In the genomic region with DNA sequence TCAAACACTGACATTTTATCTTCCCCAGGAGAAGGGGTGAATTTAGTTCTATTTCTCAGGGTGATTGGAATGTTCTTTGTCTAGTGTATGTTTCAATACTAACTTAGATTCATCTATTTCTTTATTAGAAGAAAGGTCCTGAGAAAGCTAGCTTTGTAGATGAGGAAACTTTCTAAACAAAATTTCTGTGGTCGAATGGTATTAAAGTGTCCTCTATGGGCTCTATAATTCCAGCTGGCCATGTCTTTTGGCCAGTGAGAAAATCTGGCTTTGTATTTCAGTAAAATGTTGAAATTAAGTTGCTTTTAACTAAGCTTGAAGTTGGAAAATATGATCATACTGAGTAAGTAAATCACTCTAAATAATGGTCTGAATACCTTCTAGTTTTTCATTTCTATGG, we compare ENCODE assay signal across 33 cellular contexts.
"Had no signal": no experiment of that assay in that cellular context is flagged by ENCODE, and none has a peak within 500 bp of the region (broad histone marks: within the 10 kb centered on the region; RNA-seq: fewer than 3 reads in every experiment).

No MANE protein-coding gene starts in this region.

- H3K27ac ChIP-seq: adrenal gland, body of pancreas, esophagus muscularis mucosa, foreskin keratinocyte, gastrocnemius medialis, heart left ventricle, WERI-Rb-1 had no signal

- DNase-seq: activated B cell treated with CpG ODN at 0.5 μM for 24 hours; activated CD4-positive, alpha-beta T cell treated with anti-CD3 and anti-CD28 coated beads for 48 hours; activated CD4-positive, alpha-beta T cell treated with anti-CD3 and anti-CD28 coated beads, Interleukin-2, amount 50 U/mL, for 1 hour; activated CD4-positive, alpha-beta T cell treated with anti-CD3 and anti-CD28 coated beads, Interleukin-2, amount 50 U/mL, for 48 hours; activated CD8-positive, alpha-beta memory T cell treated with anti-CD3 and anti-CD28 coated beads for 24 hours; activated CD8-positive, alpha-beta T cell treated with anti-CD3 and anti-CD28 coated beads for 36 hours; activated effector memory CD4-positive, alpha-beta T cell treated with anti-CD3 and anti-CD28 coated beads, Interleukin-2, amount 50 U/mL, for 16 hours; activated naive CD4-positive, alpha-beta T cell treated with anti-CD3 and anti-CD28 coated beads for 36 hours; activated naive CD8-positive, alpha-beta T cell treated with anti-CD3 and anti-CD28 coated beads for 36 hours; activated naive CD8-positive, alpha-beta T cell treated with anti-CD3 and anti-CD28 coated beads, Interleukin-2, amount 50 U/mL, for 24 hours; activated T-cell treated with anti-CD3 and anti-CD28 coated beads, Interleukin-2, amount 50 U/mL, for 4 hours; adrenal gland; amygdala; aorta; body of pancreas; caudate nucleus; cortex of kidney; dermis blood vessel endothelial cell; effector CD4-positive, alpha-beta T cell; effector memory CD8-positive, alpha-beta T cell; erythroblast; foreskin keratinocyte; gastrocnemius medialis; glutamatergic neuron; heart left ventricle; T-cell; T1000; WERI-Rb-1 had no signal

- H3K4me3 ChIP-seq: adrenal gland, body of pancreas, esophagus muscularis mucosa, gastrocnemius medialis, heart left ventricle had no signal

- H3K36me3 ChIP-seq: adrenal gland, esophagus muscularis mucosa, gastrocnemius medialis, heart left ventricle, WERI-Rb-1 had no signal

- H3K9me3 Mint-ChIP-seq: activated B cell treated with CpG ODN at 0.5 μM for 24 hours; activated CD8-positive, alpha-beta T cell treated with anti-CD3 and anti-CD28 coated beads for 36 hours; activated naive CD4-positive, alpha-beta T cell treated with anti-CD3 and anti-CD28 coated beads for 36 hours; activated naive CD4-positive, alpha-beta T cell treated with anti-CD3 and anti-CD28 coated beads, Interleukin-2, amount 50 U/mL, for 24 hours; activated naive CD8-positive, alpha-beta T cell treated with anti-CD3 and anti-CD28 coated beads for 36 hours; activated naive CD8-positive, alpha-beta T cell treated with anti-CD3 and anti-CD28 coated beads, Interleukin-2, amount 50 U/mL, for 24 hours; activated T-cell treated with anti-CD3 and anti-CD28 coated beads, Interleukin-2, amount 50 U/mL, for 4 hours; activated T-helper 1 cell treated with anti-CD3 and anti-CD28 coated beads, Interleukin-12 subunit alpha, Interleukin-12 subunit beta, Interleukin-2, Interleukin-4 antibody, amounts not matched to agents 30 ng/mL and 10 ng/mL and 1 ng/mL, durations not matched to agents 14 hours and 24 hours and 36 hours; activated T-helper 2 cell treated with anti-CD3 and anti-CD28 coated beads, Interferon-gamma antibody, Interleukin-2, Interleukin-4, amounts not matched to agents 10 μg/mL and 5 μg/mL and 100 μg/mL, durations not matched to agents 14 hours and 24 hours and 36 hours; effector memory CD8-positive, alpha-beta T cell; T-cell; T-helper 1 cell treated with Interleukin-12 subunit alpha and Interleukin-12 subunit beta and Interleukin-4 antibody, amounts not matched to agents 30 μg/mL and 1 μg/mL, for 36 hours had no signal

- H3K4me3 Mint-ChIP-seq: activated B cell treated with CpG ODN at 0.5 μM for 24 hours; activated CD8-positive, alpha-beta T cell treated with anti-CD3 and anti-CD28 coated beads for 36 hours; activated naive CD4-positive, alpha-beta T cell treated with anti-CD3 and anti-CD28 coated beads for 36 hours; activated naive CD4-positive, alpha-beta T cell treated with anti-CD3 and anti-CD28 coated beads, Interleukin-2, amount 50 U/mL, for 24 hours; activated naive CD8-positive, alpha-beta T cell treated with anti-CD3 and anti-CD28 coated beads for 36 hours; activated naive CD8-positive, alpha-beta T cell treated with anti-CD3 and anti-CD28 coated beads, Interleukin-2, amount 50 U/mL, for 24 hours; activated T-cell treated with anti-CD3 and anti-CD28 coated beads, Interleukin-2, amount 50 U/mL, for 4 hours; activated T-helper 1 cell treated with anti-CD3 and anti-CD28 coated beads, Interleukin-12 subunit alpha, Interleukin-12 subunit beta, Interleukin-2, Interleukin-4 antibody, amounts not matched to agents 30 ng/mL and 10 ng/mL and 1 ng/mL, durations not matched to agents 14 hours and 24 hours and 36 hours; effector memory CD8-positive, alpha-beta T cell; T-cell; T-helper 1 cell treated with Interleukin-12 subunit alpha and Interleukin-12 subunit beta and Interleukin-4 antibody, amounts not matched to agents 30 μg/mL and 1 μg/mL, for 36 hours had no signal

- H3K27ac Mint-ChIP-seq: activated B cell treated with CpG ODN at 0.5 μM for 24 hours; activated CD8-positive, alpha-beta T cell treated with anti-CD3 and anti-CD28 coated beads for 36 hours; activated naive CD4-positive, alpha-beta T cell treated with anti-CD3 and anti-CD28 coated beads for 36 hours; activated naive CD4-positive, alpha-beta T cell treated with anti-CD3 and anti-CD28 coated beads, Interleukin-2, amount 50 U/mL, for 24 hours; activated naive CD8-positive, alpha-beta T cell treated with anti-CD3 and anti-CD28 coated beads for 36 hours; activated naive CD8-positive, alpha-beta T cell treated with anti-CD3 and anti-CD28 coated beads, Interleukin-2, amount 50 U/mL, for 24 hours; activated T-helper 1 cell treated with anti-CD3 and anti-CD28 coated beads, Interleukin-12 subunit alpha, Interleukin-12 subunit beta, Interleukin-2, Interleukin-4 antibody, amounts not matched to agents 30 ng/mL and 10 ng/mL and 1 ng/mL, durations not matched to agents 14 hours and 24 hours and 36 hours; activated T-helper 2 cell treated with anti-CD3 and anti-CD28 coated beads, Interferon-gamma antibody, Interleukin-2, Interleukin-4, amounts not matched to agents 10 μg/mL and 5 μg/mL and 100 μg/mL, durations not matched to agents 14 hours and 24 hours and 36 hours; effector memory CD8-positive, alpha-beta T cell; T-cell; T-helper 1 cell treated with Interleukin-12 subunit alpha and Interleukin-12 subunit beta and Interleukin-4 antibody, amounts not matched to agents 30 μg/mL and 1 μg/mL, for 36 hours had no signal

- H3K4me1 Mint-ChIP-seq: activated B cell treated with CpG ODN at 0.5 μM for 24 hours; activated naive CD4-positive, alpha-beta T cell treated with anti-CD3 and anti-CD28 coated beads, Interleukin-2, amount 50 U/mL, for 24 hours; activated naive CD8-positive, alpha-beta T cell treated with anti-CD3 and anti-CD28 coated beads, Interleukin-2, amount 50 U/mL, for 24 hours; T-cell had no signal

- H3K27me3 ChIP-seq: adrenal gland, body of pancreas, esophagus muscularis mucosa, foreskin keratinocyte, gastrocnemius medialis, heart left ventricle had no signal

- H3K36me3 Mint-ChIP-seq: activated naive CD4-positive, alpha-beta T cell treated with anti-CD3 and anti-CD28 coated beads, Interleukin-2, amount 50 U/mL, for 24 hours; activated naive CD8-positive, alpha-beta T cell treated with anti-CD3 and anti-CD28 coated beads for 36 hours; T-cell had no signal

- H3K4me1 ChIP-seq: body of pancreas had no signal

- H3K9me3 ChIP-seq: adrenal gland, body of pancreas, esophagus muscularis mucosa, gastrocnemius medialis, heart left ventricle had no signal

- ATAC-seq: activated CD8-positive, alpha-beta T cell treated with anti-CD3 and anti-CD28 coated beads for 36 hours; activated naive CD8-positive, alpha-beta T cell treated with anti-CD3 and anti-CD28 coated beads, Interleukin-2, amount 50 U/mL, for 24 hours; activated T-cell treated with anti-CD3 and anti-CD28 coated beads, Interleukin-2, amount 50 U/mL, for 4 hours; body of pancreas; effector memory CD8-positive, alpha-beta T cell; foreskin keratinocyte; gastrocnemius medialis; heart left ventricle; T-cell had no signal
